In the genomic region with DNA sequence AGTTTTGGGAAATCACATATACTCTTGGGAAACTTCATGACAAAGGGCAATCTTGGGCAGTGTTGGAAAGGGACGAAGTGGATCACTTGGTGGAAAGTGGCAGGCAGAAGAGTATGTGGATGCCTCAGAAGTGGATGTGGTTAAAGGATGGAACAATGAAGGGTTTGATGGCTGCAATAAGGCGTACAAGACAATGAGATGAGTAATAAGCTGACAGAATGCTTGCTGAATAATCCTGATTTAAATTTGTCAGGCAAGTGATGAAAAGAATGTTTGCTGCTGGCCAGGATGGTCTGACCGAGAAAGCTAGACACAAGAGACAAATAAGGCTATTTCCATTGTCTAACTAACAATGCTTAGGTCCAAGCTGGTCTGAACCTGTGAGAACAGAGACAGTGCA, we compare ENCODE assay signal across 13 cellular contexts.
DNase-seq lines count a peak whose midpoint lies in the region; ATAC-seq and TF ChIP-seq lines count a peak whose summit lies in the region.
"Had no signal": no experiment of that assay in that cellular context is flagged by ENCODE, and none has a peak within 500 bp of the region (broad histone marks: within the 10 kb centered on the region; RNA-seq: fewer than 3 reads in every experiment).

No MANE protein-coding gene starts in this region.

- no peak for TF ChIP-seq CTCF in RWPE2 (IDR thresholded peaks at IDR 0.05; ENCODE audit: poor library complexity, severe bottlenecking)
- no peak for TF ChIP-seq CTCF in dorsolateral prefrontal cortex (IDR thresholded peaks at IDR 0.05 in 54 of 56, conservative IDR thresholded peaks at IDR 0.05 in 2 of 56; ENCODE audit: low read depth in 1 of 56, partially characterized antibody in 56 of 56)
- TF ChIP-seq CTCF in osteoblast (IDR thresholded peaks at IDR 0.05; ENCODE audit: extremely low read depth, low read depth, low read length) = no peak

- H3K27ac ChIP-seq in RWPE2 (ENCODE audit: poor library complexity, severe bottlenecking) (no peak overlapping the region), dorsolateral prefrontal cortex (peak overlapping the region in 37 of 59 donors; percentile 0 to 73 (median 31)), osteoblast (ENCODE audit: low read depth, low read length) (peak overlapping the region; percentile 6)

- peak overlapping the region; percentile 29 for H3K4me2 ChIP-seq in osteoblast (ENCODE audit: insufficient read depth, low read length)

- peaks cover 24% of the 10 kb centered on the region for H3K4me1 ChIP-seq in RWPE2 (ENCODE audit: insufficient read depth, poor library complexity, severe bottlenecking)
- peaks cover 41% of the 10 kb centered on the region for H3K4me1 ChIP-seq in osteoblast (ENCODE audit: insufficient read depth, low read length)

- H3K36me3 ChIP-seq in RWPE2 (ENCODE audit: low read depth) (no peaks in the 10 kb centered on the region), osteoblast (ENCODE audit: insufficient read depth, low read length) (no peaks in the 10 kb centered on the region)

- H4K20me1 ChIP-seq in osteoblast (ENCODE audit: insufficient read depth, low read length) = no peaks in the 10 kb centered on the region

- H3K27me3 ChIP-seq in RWPE2 (ENCODE audit: insufficient read depth, poor library complexity, severe bottlenecking) (no peaks in the 10 kb centered on the region), dorsolateral prefrontal cortex (no peaks in the 10 kb centered on the region), osteoblast (ENCODE audit: insufficient read depth, low read length) (no peaks in the 10 kb centered on the region)

- H2AFZ ChIP-seq in osteoblast (ENCODE audit: low read length) = peak overlapping the region; percentile 45

- ATAC-seq in RWPE2 (ENCODE audit: low read depth) (peak; percentile 64), HG03039 (IDR thresholded peaks at IDR 0.05; ENCODE audit: unreplicated experiment) (no peak)

- peak; percentile 68 for DNase-seq in EL
- DNase-seq in RWPE2 (ENCODE audit: low spot score) = no peak
- DNase-seq in dorsolateral prefrontal cortex = no peak
- no peak for DNase-seq in osteoblast (ENCODE audit: insufficient read length, low spot score, missing footprints)
- DNase-seq in NCI-H524 treated with DMSO at 0.1 percent for 48 hours (lab: John Stamatoyannopoulos, UW) = no peak
- no peak for DNase-seq in HuH-7 (ENCODE audit: low spot score)
- DNase-seq: activated CD4-positive, alpha-beta T cell treated with anti-CD3 and anti-CD28 coated beads, Interleukin-2, amount 50 U/mL, for 48 hours; aorta; Calu3; MV-4-11; NCI-H526 treated with DMSO at 0.1 percent for 48 hours; small intestine had no signal

- H3K9me3 ChIP-seq in RWPE2 (ENCODE audit: severe bottlenecking) = no peaks in the 10 kb centered on the region
- no peaks in the 10 kb centered on the region for H3K9me3 ChIP-seq in osteoblast (ENCODE audit: low read depth, low read length)

- no peaks in the 10 kb centered on the region for H3K79me2 ChIP-seq in osteoblast (ENCODE audit: insufficient read depth, low read length)

- H3K4me3 ChIP-seq in RWPE2 (ENCODE audit: severe bottlenecking) (no peak overlapping the region), dorsolateral prefrontal cortex (peak overlapping the region in 2 of 59 donors; percentile 22 to 25), osteoblast (ENCODE audit: insufficient read depth, low read length) (no peak overlapping the region)

- intact Hi-C loops in dorsolateral prefrontal cortex (cut with DNase I) = loop anchor here in 1 of 2 donors (5.0 kb wide), 1 partner anchor 69 kb away; no protein-coding TSS in a partner anchor
